Comparison of ENCODE assay signal across 14 cellular contexts in genomic region chr14:103549361-103550311, GRCh38. TPM values are rescaled to one million over a fixed set of nuclear protein-coding genes. Genes with fewer than 3 reads are reported as not detected.
DNase-seq lines count a peak whose midpoint lies in the region; ATAC-seq and TF ChIP-seq lines count a peak whose summit lies in the region.
"Had no signal": no experiment of that assay in that cellular context is flagged by ENCODE, and none has a peak within 500 bp of the region (broad histone marks: within the 10 kb centered on the region; RNA-seq: fewer than 3 reads in every experiment).

No MANE protein-coding gene starts in this region.

- 77% methylated on average over 30 of the region's 30 CpGs for WGBS in right cardiac atrium
- WGBS in prostate gland: 60% methylated on average over 27 of the region's 30 CpGs

- TF ChIP-seq POLR2A in prostate gland (IDR thresholded peaks at IDR 0.05): no peak

- H3K9me3 ChIP-seq in right cardiac atrium (ENCODE audit: control insufficient read depth, low read length) (no peaks in the 10 kb centered on the region), prostate gland (no peaks in the 10 kb centered on the region)

- TF ChIP-seq CTCF in CD14-positive monocyte (IDR thresholded peaks at IDR 0.05): no peak
- TF ChIP-seq CTCF in prostate gland (IDR thresholded peaks at IDR 0.05): no peak

- no peak overlapping the region for H3K4me3 Mint-ChIP-seq in CD14-positive monocyte
- no peak overlapping the region for H3K4me3 Mint-ChIP-seq in activated T-helper 1 cell treated with anti-CD3 and anti-CD28 coated beads, Interleukin-12 subunit alpha, Interleukin-12 subunit beta, Interleukin-2, Interleukin-4 antibody, amounts not matched to agents 30 ng/mL and 10 ng/mL and 1 ng/mL, durations not matched to agents 14 hours and 24 hours and 36 hours
- H3K4me3 Mint-ChIP-seq: CD4-positive, CD25-positive, alpha-beta regulatory T cell; naive thymus-derived CD8-positive, alpha-beta T cell had no signal

- no peaks in the 10 kb centered on the region for H3K36me3 ChIP-seq in prostate gland

- no peaks in the 10 kb centered on the region for H3K4me1 Mint-ChIP-seq in CD14-positive monocyte
- H3K4me1 Mint-ChIP-seq in activated T-helper 1 cell treated with anti-CD3 and anti-CD28 coated beads, Interleukin-12 subunit alpha, Interleukin-12 subunit beta, Interleukin-2, Interleukin-4 antibody, amounts not matched to agents 30 ng/mL and 10 ng/mL and 1 ng/mL, durations not matched to agents 14 hours and 24 hours and 36 hours (ENCODE audit: low read depth): no peaks in the 10 kb centered on the region

- no peak overlapping the region for H3K4me3 ChIP-seq in right cardiac atrium (ENCODE audit: low read length)
- no peak overlapping the region for H3K4me3 ChIP-seq in prostate gland

- H3K9me3 Mint-ChIP-seq in CD14-positive monocyte: no peaks in the 10 kb centered on the region
- H3K9me3 Mint-ChIP-seq in activated T-helper 1 cell treated with anti-CD3 and anti-CD28 coated beads, Interleukin-12 subunit alpha, Interleukin-12 subunit beta, Interleukin-2, Interleukin-4 antibody, amounts not matched to agents 30 ng/mL and 10 ng/mL and 1 ng/mL, durations not matched to agents 14 hours and 24 hours and 36 hours: no peaks in the 10 kb centered on the region
- H3K9me3 Mint-ChIP-seq: CD4-positive, CD25-positive, alpha-beta regulatory T cell; naive thymus-derived CD8-positive, alpha-beta T cell had no signal

- H3K27ac ChIP-seq in right cardiac atrium (ENCODE audit: low read length) (peak overlapping the region; percentile 43), prostate gland (peak overlapping the region; percentile 68 to 81)
- H3K27ac ChIP-seq: KMS-11 had no signal

- no peak overlapping the region for H3K27ac Mint-ChIP-seq in CD14-positive monocyte
- no peak overlapping the region for H3K27ac Mint-ChIP-seq in activated T-helper 1 cell treated with anti-CD3 and anti-CD28 coated beads, Interleukin-12 subunit alpha, Interleukin-12 subunit beta, Interleukin-2, Interleukin-4 antibody, amounts not matched to agents 30 ng/mL and 10 ng/mL and 1 ng/mL, durations not matched to agents 14 hours and 24 hours and 36 hours
- H3K27ac Mint-ChIP-seq: CD4-positive, CD25-positive, alpha-beta regulatory T cell had no signal

- H3K27me3 ChIP-seq in right cardiac atrium (ENCODE audit: control insufficient read depth, insufficient read depth) (no peaks in the 10 kb centered on the region), prostate gland (replicated peaks; ENCODE audit: insufficient read depth) (no peaks in the 10 kb centered on the region)

- DNase-seq in CD14-positive monocyte (ENCODE audit: low spot score): peak; percentile 14
- peak in 50 of 56 donors; percentile 37 to 89 (median 72) for DNase-seq in amygdala (lab: John Stamatoyannopoulos, UW)
- peak in 2 of 3 donors; percentile 76 to 87 for DNase-seq in right cardiac atrium
- DNase-seq in prostate gland (ENCODE audit: low spot score): no peak
- no peak for DNase-seq in activated T-helper 1 cell treated with anti-CD3 and anti-CD28 coated beads, Interleukin-12 subunit alpha, Interleukin-12 subunit beta, Interleukin-2, Interleukin-4 antibody, amounts not matched to agents 30 ng/mL and 10 ng/mL and 1 ng/mL, durations not matched to agents 14 hours and 24 hours and 36 hours (ENCODE audit: low spot score)
- no peak for DNase-seq in DMS153 treated with DMSO at 0.1 percent for 48 hours (lab: John Stamatoyannopoulos, UW; ENCODE audit: unreplicated experiment)
- DNase-seq: activated T-cell treated with anti-CD3 and anti-CD28 coated beads for 4 hours; CD4-positive, CD25-positive, alpha-beta regulatory T cell; cortex of kidney; naive thymus-derived CD8-positive, alpha-beta T cell; NCI-H524 had no signal

- H3K4me1 ChIP-seq in right cardiac atrium (ENCODE audit: control insufficient read depth, insufficient read depth, low read length) (peaks cover 8% of the 10 kb centered on the region), prostate gland (replicated peaks) (peaks cover 3% of the 10 kb centered on the region)

- ATAC-seq in right cardiac atrium: peak; percentile 0 to 4
- no peak for ATAC-seq in HG02852 (IDR thresholded peaks at IDR 0.05; ENCODE audit: unreplicated experiment)
- no peak for ATAC-seq in HG03095 (IDR thresholded peaks at IDR 0.05; ENCODE audit: unreplicated experiment)
- ATAC-seq: naive thymus-derived CD8-positive, alpha-beta T cell had no signal

- H3K36me3 Mint-ChIP-seq in CD14-positive monocyte: peaks cover 0 to 1% of the 10 kb centered on the region in 2 donors
- H3K36me3 Mint-ChIP-seq in activated T-helper 1 cell treated with anti-CD3 and anti-CD28 coated beads, Interleukin-12 subunit alpha, Interleukin-12 subunit beta, Interleukin-2, Interleukin-4 antibody, amounts not matched to agents 30 ng/mL and 10 ng/mL and 1 ng/mL, durations not matched to agents 14 hours and 24 hours and 36 hours (ENCODE audit: low read depth): peaks cover under 1% of the 10 kb centered on the region

- H3K27me3 Mint-ChIP-seq in CD14-positive monocyte (ENCODE audit: low read depth in 3 of 3): peaks cover 0 to 4% (median 1%) of the 10 kb centered on the region in 3 donors
- no peaks in the 10 kb centered on the region for H3K27me3 Mint-ChIP-seq in activated T-helper 1 cell treated with anti-CD3 and anti-CD28 coated beads, Interleukin-12 subunit alpha, Interleukin-12 subunit beta, Interleukin-2, Interleukin-4 antibody, amounts not matched to agents 30 ng/mL and 10 ng/mL and 1 ng/mL, durations not matched to agents 14 hours and 24 hours and 36 hours (ENCODE audit: insufficient read depth)
- H3K27me3 Mint-ChIP-seq: CD4-positive, CD25-positive, alpha-beta regulatory T cell had no signal

- intact Hi-C loops in CD14-positive monocyte (cut with micrococcal nuclease): loop anchor here in 1 of 2 donors (5.0 kb wide), 1 partner anchor 47 kb away; no protein-coding TSS in a partner anchor
- intact Hi-C loops in right cardiac atrium (cut with DNase I): loop anchor here (5.0 kb wide), 2 partner anchors 32 to 47 kb away; no protein-coding TSS in a partner anchor
- intact Hi-C loops in prostate gland (cut with DNase I): loop anchor here (5.0 kb wide), 1 partner anchor 162 kb away; the partner anchor contains the start of gene MARK3
- intact Hi-C loops in activated T-helper 1 cell treated with anti-CD3 and anti-CD28 coated beads, Interleukin-12 subunit alpha, Interleukin-12 subunit beta, Interleukin-2, Interleukin-4 antibody, amounts not matched to agents 30 ng/mL and 10 ng/mL and 1 ng/mL, durations not matched to agents 14 hours and 24 hours and 36 hours (cut with micrococcal nuclease): no loop called here

RNA-seq across cellular contexts. Expression of gene BAG5, which starts 12.8 kb away (rescaled TPM):
- polyA plus RNA-seq in CD14-positive monocyte (10 to 100 TPM; 30.1 to 33.1 TPM), right cardiac atrium (7.7 TPM)
- total RNA-seq in right cardiac atrium (10 to 100 TPM; 18.9 to 23.6 (median 19.5) TPM), prostate gland (10 to 100 TPM; 31.2 to 33.3 TPM)
- total RNA-seq in activated T-helper 1 cell treated with anti-CD3 and anti-CD28 coated beads, Interleukin-12 subunit alpha, Interleukin-12 subunit beta, Interleukin-2, Interleukin-4 antibody, amounts not matched to agents 30 ng/mL and 10 ng/mL and 1 ng/mL, durations not matched to agents 14 hours and 24 hours and 36 hours: 33.8 and 34.1 TPM in 2 replicates

RNA-seq across cellular contexts. Expression of gene COA8, which starts 13.1 kb away (rescaled TPM):
- polyA plus RNA-seq in CD14-positive monocyte: 10 to 100 TPM; 52.3 to 58.1 TPM
- 10 to 100 TPM; 33.8 to 43.5 (median 41.7) TPM for total RNA-seq in right cardiac atrium
- polyA plus RNA-seq in right cardiac atrium: 60.8 TPM
- 10 to 100 TPM; 24.3 to 24.9 TPM for total RNA-seq in prostate gland
- 37.2 and 39.7 TPM in 2 replicates for total RNA-seq in activated T-helper 1 cell treated with anti-CD3 and anti-CD28 coated beads, Interleukin-12 subunit alpha, Interleukin-12 subunit beta, Interleukin-2, Interleukin-4 antibody, amounts not matched to agents 30 ng/mL and 10 ng/mL and 1 ng/mL, durations not matched to agents 14 hours and 24 hours and 36 hours

RNA-seq across cellular contexts. Expression of gene TRMT61A, which starts 20.6 kb away (rescaled TPM):
- 1 to 10 TPM; 2.7 to 3.4 TPM for polyA plus RNA-seq in CD14-positive monocyte
- total RNA-seq in right cardiac atrium: 1 to 10 TPM; 4.8 to 6.9 (median 6.5) TPM
- polyA plus RNA-seq in right cardiac atrium: 6.2 TPM
- 10 to 100 TPM; 19.6 to 40.4 TPM for total RNA-seq in prostate gland
- total RNA-seq in activated T-helper 1 cell treated with anti-CD3 and anti-CD28 coated beads, Interleukin-12 subunit alpha, Interleukin-12 subunit beta, Interleukin-2, Interleukin-4 antibody, amounts not matched to agents 30 ng/mL and 10 ng/mL and 1 ng/mL, durations not matched to agents 14 hours and 24 hours and 36 hours: 23.4 and 23.7 TPM in 2 replicates

RNA-seq across cellular contexts. Expression of gene CKB, which starts 27.0 kb away (rescaled TPM):
- 1 to 10 TPM in 1 of 2 donors, under 1 TPM in 1; 0.76 to 2.7 TPM for polyA plus RNA-seq in CD14-positive monocyte
- 100 to 1,000 TPM; 478 to 697 (median 542) TPM for total RNA-seq in right cardiac atrium
- polyA plus RNA-seq in right cardiac atrium: 843 TPM
- 1,000 to 10,000 TPM; 1,199 to 1,838 TPM for total RNA-seq in prostate gland
- 13.7 and 16.0 TPM in 2 replicates for total RNA-seq in activated T-helper 1 cell treated with anti-CD3 and anti-CD28 coated beads, Interleukin-12 subunit alpha, Interleukin-12 subunit beta, Interleukin-2, Interleukin-4 antibody, amounts not matched to agents 30 ng/mL and 10 ng/mL and 1 ng/mL, durations not matched to agents 14 hours and 24 hours and 36 hours

Comparison
In these comparisons a context has a peak if more than half of its experiments do, and no peak if none do; other contexts are left out.
1. DNase-seq: peak in CD14-positive monocyte (single experiment), amygdala (50 of 56) and right cardiac atrium (2 of 3); none in prostate gland (single experiment), activated T-helper 1 cell treated with anti-CD3 and anti-CD28 coated beads, Interleukin-12 subunit alpha, Interleukin-12 subunit beta, Interleukin-2, Interleukin-4 antibody, amounts not matched to agents 30 ng/mL and 10 ng/mL and 1 ng/mL, durations not matched to agents 14 hours and 24 hours and 36 hours (single experiment) and DMS153 treated with DMSO at 0.1 percent for 48 hours (single experiment).
2. ATAC-seq: peak in right cardiac atrium (2 of 2); none in HG02852 (single experiment) and HG03095 (single experiment).